In genomic region chr7:71206183-71206582, GRCh38 we compare ENCODE assay signal across 23 cellular contexts.
"Had no signal": no experiment of that assay in that cellular context is flagged by ENCODE, and none has a peak within 500 bp of the region (broad histone marks: within the 10 kb centered on the region; RNA-seq: fewer than 3 reads in every experiment).

No MANE protein-coding gene starts in this region.

- H3K4me3 ChIP-seq: body of pancreas, cardiac muscle cell, colonic mucosa had no signal

- H3K4me1 ChIP-seq: body of pancreas, colonic mucosa had no signal

- H3K27me3 ChIP-seq: body of pancreas, cardiac muscle cell, colonic mucosa had no signal

- ATAC-seq: activated CD8-positive, alpha-beta T cell treated with anti-CD3 and anti-CD28 coated beads for 36 hours; activated T-cell treated with anti-CD3 and anti-CD28 coated beads, Interleukin-2, amount 50 U/mL, for 4 hours; activated T-helper 17 cell treated with anti-CD3 and anti-CD28 coated beads, Interleukin-2, amount 50 U/mL, for 72 hours; body of pancreas; esophagus mucosa had no signal

- DNase-seq: activated CD4-positive, alpha-beta T cell treated with anti-CD3 and anti-CD28 coated beads for 1 hour; activated CD4-positive, alpha-beta T cell treated with anti-CD3 and anti-CD28 coated beads for 4 hours; activated CD4-positive, alpha-beta T cell treated with anti-CD3 and anti-CD28 coated beads, Interleukin-2, amount 10 ng/mL, durations not matched to agents 7 days and 5 days; activated CD4-positive, alpha-beta T cell treated with anti-CD3 and anti-CD28 coated beads, Interleukin-2, amount 50 U/mL, for 48 hours; activated CD8-positive, alpha-beta memory T cell treated with anti-CD3 and anti-CD28 coated beads for 24 hours; activated CD8-positive, alpha-beta T cell treated with anti-CD3 and anti-CD28 coated beads for 36 hours; activated effector memory CD4-positive, alpha-beta T cell treated with Interleukin-2 at 50 U/mL for 16 hours; activated gamma-delta T cell treated with Interleukin-2 at 50 U/mL for 16 hours; activated naive CD4-positive, alpha-beta T cell treated with anti-CD3 and anti-CD28 coated beads, Interleukin-2, amount 50 U/mL, for 16 hours; activated naive CD4-positive, alpha-beta T cell treated with Interleukin-2 at 50 U/mL for 16 hours; activated T-cell treated with anti-CD3 and anti-CD28 coated beads, Interleukin-2, amount 50 U/mL, for 4 hours; amniotic stem cell; anterior cingulate cortex; body of pancreas; central memory CD4-positive, alpha-beta T cell; cerebellar nuclear complex; colonic mucosa; effector CD8-positive, alpha-beta T cell; foreskin fibroblast; T-helper 2 cell had no signal

- H3K36me3 ChIP-seq: cardiac muscle cell, colonic mucosa had no signal

- H3K9me3 ChIP-seq: body of pancreas, colonic mucosa had no signal

- H3K27ac ChIP-seq: body of pancreas, cardiac muscle cell, colonic mucosa had no signal
